In genomic region chr11:121522043-121522941, GRCh38 we compare ENCODE assay signal across 1 cellular context.
TF ChIP-seq lines count a peak whose summit lies in the region.

No MANE protein-coding gene starts in this region.

TF ChIP-seq in WTC11, 78 proteins besides CTCF, POLR2A, EP300 and RAD21 (continued from another document):
- TF ChIP-seq ZSCAN18 (CRISPR knock-in tag; IDR thresholded peaks at IDR 0.05) (no peak), SMAD4 (CRISPR knock-in tag; IDR thresholded peaks at IDR 0.05) (no peak), GABPB1 (CRISPR knock-in tag; IDR thresholded peaks at IDR 0.05) (no peak), ZNF396 (CRISPR knock-in tag; IDR thresholded peaks at IDR 0.05; ENCODE audit: borderline replicate concordance) (no peak), ATF2 (CRISPR knock-in tag; IDR thresholded peaks at IDR 0.05; ENCODE audit: borderline replicate concordance, low read depth) (no peak)
- TF ChIP-seq, protein P1, sequence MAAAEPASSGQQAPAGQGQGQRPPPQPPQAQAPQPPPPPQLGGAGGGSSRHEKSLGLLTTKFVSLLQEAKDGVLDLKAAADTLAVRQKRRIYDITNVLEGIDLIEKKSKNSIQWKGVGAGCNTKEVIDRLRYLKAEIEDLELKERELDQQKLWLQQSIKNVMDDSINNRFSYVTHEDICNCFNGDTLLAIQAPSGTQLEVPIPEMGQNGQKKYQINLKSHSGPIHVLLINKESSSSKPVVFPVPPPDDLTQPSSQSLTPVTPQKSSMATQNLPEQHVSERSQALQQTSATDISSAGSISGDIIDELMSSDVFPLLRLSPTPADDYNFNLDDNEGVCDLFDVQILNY (CRISPR knock-in tag; IDR thresholded peaks at IDR 0.05): no peak
- TF ChIP-seq, protein P2, sequence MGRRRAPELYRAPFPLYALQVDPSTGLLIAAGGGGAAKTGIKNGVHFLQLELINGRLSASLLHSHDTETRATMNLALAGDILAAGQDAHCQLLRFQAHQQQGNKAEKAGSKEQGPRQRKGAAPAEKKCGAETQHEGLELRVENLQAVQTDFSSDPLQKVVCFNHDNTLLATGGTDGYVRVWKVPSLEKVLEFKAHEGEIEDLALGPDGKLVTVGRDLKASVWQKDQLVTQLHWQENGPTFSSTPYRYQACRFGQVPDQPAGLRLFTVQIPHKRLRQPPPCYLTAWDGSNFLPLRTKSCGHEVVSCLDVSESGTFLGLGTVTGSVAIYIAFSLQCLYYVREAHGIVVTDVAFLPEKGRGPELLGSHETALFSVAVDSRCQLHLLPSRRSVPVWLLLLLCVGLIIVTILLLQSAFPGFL (CRISPR knock-in tag; IDR thresholded peaks at IDR 0.05; ENCODE audit: borderline replicate concordance): no peak
